Comparison of ENCODE assay signal across 8 cellular contexts in the genomic region with DNA sequence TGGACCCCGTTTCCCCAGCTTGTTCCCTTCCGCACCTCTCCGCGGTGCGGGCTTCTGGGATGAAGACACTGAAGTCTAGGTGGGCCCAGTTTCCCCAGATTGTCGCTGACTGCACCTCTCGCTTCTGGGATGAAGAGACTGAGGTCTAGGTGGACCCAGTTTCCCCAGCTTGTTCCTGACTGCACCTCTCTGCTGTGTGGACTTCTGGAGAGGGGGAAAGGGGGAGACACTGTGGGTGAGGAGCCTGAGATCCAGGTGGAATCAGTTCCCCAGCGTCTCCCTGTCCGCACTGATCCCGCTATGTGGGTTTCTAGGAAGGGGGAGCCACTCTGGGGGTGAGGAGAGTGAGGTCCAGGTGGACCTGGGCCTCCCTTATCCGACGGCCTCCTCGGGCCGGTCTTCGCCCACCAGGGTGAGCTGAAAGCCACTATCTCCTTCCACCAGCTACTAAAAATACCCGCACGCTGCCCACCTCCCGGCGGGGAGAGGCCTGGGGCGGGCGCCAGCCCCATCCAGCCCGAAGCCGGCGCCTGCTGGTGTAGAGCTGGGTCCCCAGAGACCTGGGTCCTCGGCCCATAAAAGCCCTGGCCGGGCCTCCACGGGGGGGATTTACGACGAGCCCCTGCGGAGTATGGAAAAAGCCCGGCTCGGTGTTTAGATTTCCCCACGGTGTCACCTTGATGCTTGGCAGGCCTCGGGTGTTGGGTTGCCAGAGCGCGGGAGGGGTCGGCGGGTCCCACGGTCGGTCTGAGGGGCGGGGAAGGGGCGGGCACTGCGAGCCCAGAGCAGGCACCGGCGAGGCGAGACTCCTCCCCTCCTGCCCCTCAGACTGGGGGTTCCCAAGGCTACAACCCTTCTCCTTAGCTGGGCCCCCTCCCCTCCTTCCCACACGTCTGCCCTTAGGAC. TPM values are rescaled to one million over a fixed set of nuclear protein-coding genes. Genes with fewer than 3 reads are reported as not detected.
DNase-seq lines count a peak whose midpoint lies in the region; ATAC-seq and TF ChIP-seq lines count a peak whose summit lies in the region.

No MANE protein-coding gene starts in this region.

- H3K36me3 ChIP-seq in KMS-11 (ENCODE audit: insufficient read depth): no peaks in the 10 kb centered on the region
- H3K36me3 ChIP-seq in trophoblast cell (ENCODE audit: control insufficient read depth in 1 of 2, insufficient read depth in 2 of 2, low read length in 2 of 2): no peaks in the 10 kb centered on the region

- H3K14ac ChIP-seq in trophoblast cell (ENCODE audit: low read length): peak overlapping the region; percentile 89

- H2AK5ac ChIP-seq in trophoblast cell (ENCODE audit: low read length): peak overlapping the region; percentile 91

- H2BK120ac ChIP-seq in trophoblast cell (ENCODE audit: insufficient read depth, low read length, poor library complexity): peak overlapping the region; percentile 79

- H4K8ac ChIP-seq in trophoblast cell (ENCODE audit: low read depth, low read length): peak overlapping the region; percentile 86

- H3K4me1 ChIP-seq in KMS-11 (ENCODE audit: low read depth, poor library complexity, severe bottlenecking) (peaks cover 14% of the 10 kb centered on the region), trophoblast cell (ENCODE audit: control insufficient read depth in 1 of 2, insufficient read depth in 2 of 2, low read length in 2 of 2) (peaks cover 11 to 17% of the 10 kb centered on the region in 2 experiments)

- H3K27ac ChIP-seq in KMS-11: peak overlapping the region; percentile 67
- H3K27ac ChIP-seq in trophoblast cell (ENCODE audit: low read depth, low read length): peak overlapping the region; percentile 75
- H3K27ac ChIP-seq in caudate nucleus (ENCODE audit: low read depth, low read length): no peak overlapping the region

- H3K4me2 ChIP-seq in KMS-11 (peak overlapping the region; percentile 93), trophoblast cell (ENCODE audit: low read length) (peak overlapping the region; percentile 71)

- H3K4me3 ChIP-seq in KMS-11 (IDR thresholded peaks at IDR 0.05; ENCODE audit: insufficient read depth, low read depth, low read length): no peak overlapping the region
- H3K4me3 ChIP-seq in foreskin fibroblast (ENCODE audit: low read depth in 1 of 2, low read length in 2 of 2): peak overlapping the region; percentile 61 to 79
- peak overlapping the region; percentile 77 for H3K4me3 ChIP-seq in trophoblast cell (ENCODE audit: low read depth, low read length)

- H3K4ac ChIP-seq in trophoblast cell (ENCODE audit: low read depth, low read length): peak overlapping the region; percentile 56

- H2AFZ ChIP-seq in KMS-11 (ENCODE audit: low read depth) (peak overlapping the region; percentile 85), trophoblast cell (ENCODE audit: insufficient read depth, low read length, poor library complexity) (peak overlapping the region; percentile 81)

- H3K27me3 ChIP-seq in KMS-11 (ENCODE audit: insufficient read depth, low read depth) (no peaks in the 10 kb centered on the region), trophoblast cell (ENCODE audit: insufficient read depth, low read length) (no peaks in the 10 kb centered on the region)

- H3K23ac ChIP-seq in trophoblast cell (ENCODE audit: low read length): no peak overlapping the region

- no peaks in the 10 kb centered on the region for H4K20me1 ChIP-seq in KMS-11 (ENCODE audit: insufficient read depth)

- H3K18ac ChIP-seq in trophoblast cell (ENCODE audit: low read length): peak overlapping the region; percentile 89

- H3K79me2 ChIP-seq in KMS-11 (ENCODE audit: insufficient read depth, low read depth) (no peaks in the 10 kb centered on the region), trophoblast cell (ENCODE audit: control insufficient read depth, insufficient read depth, low read length, poor library complexity) (peaks cover 4% of the 10 kb centered on the region)

- WGBS in trophoblast cell (ENCODE audit: extremely low coverage, insufficient coverage, insufficient read length): no CpG with 5 or more reads among the region's 47 CpGs

- H2BK5ac ChIP-seq in trophoblast cell (ENCODE audit: low read depth, low read length, poor library complexity): peak overlapping the region; percentile 71

- no peak for ATAC-seq in HG03354 (IDR thresholded peaks at IDR 0.05; ENCODE audit: poor library complexity, severe bottlenecking, unreplicated experiment)

- H3K79me1 ChIP-seq in trophoblast cell (ENCODE audit: low read length): peaks cover 15% of the 10 kb centered on the region

- peak; percentile 79 for DNase-seq in COR-L47 (lab: John Stamatoyannopoulos, UW)
- peak; percentile 75 for DNase-seq in activated CD8-positive, alpha-beta memory T cell treated with anti-CD3 and anti-CD28 coated beads, Interleukin-2, amount 50 U/mL, for 48 hours
- peak in 1 of 2 donors; percentile 21 for DNase-seq in foreskin fibroblast
- no peak for DNase-seq in trophoblast cell
- no peak for DNase-seq in SIG-M5 (lab: John Stamatoyannopoulos, UW)
- no peak for DNase-seq in caudate nucleus (lab: John Stamatoyannopoulos, UW)

- peaks cover 1% of the 10 kb centered on the region for H3K9me3 ChIP-seq in trophoblast cell (ENCODE audit: insufficient read depth, low read depth, low read length)

- TF ChIP-seq CTCF in KMS-11 (conservative IDR thresholded peaks at IDR 0.05; ENCODE audit: low read depth, low read length) (no peak), foreskin fibroblast (IDR thresholded peaks at IDR 0.05; ENCODE audit: low read depth, low read length) (no peak)

- H3K9ac ChIP-seq in KMS-11 (peak overlapping the region; percentile 64), trophoblast cell (ENCODE audit: low read length) (peak overlapping the region; percentile 88)

- peak overlapping the region; percentile 91 for H4K91ac ChIP-seq in trophoblast cell (ENCODE audit: low read depth, low read length)

- H4K12ac ChIP-seq in trophoblast cell (ENCODE audit: low read depth, low read length): peak overlapping the region; percentile 87

- H2BK12ac ChIP-seq in trophoblast cell (ENCODE audit: low read length): peak overlapping the region; percentile 42

RNA-seq across cellular contexts. Expression of a gene that starts 10.6 kb away (rescaled TPM):
- 0.03 and 0.04 TPM in 2 replicates for polyA plus RNA-seq in trophoblast cell (2013)

RNA-seq across cellular contexts. Expression of a gene that starts 22.3 kb away (rescaled TPM):
- polyA plus RNA-seq in trophoblast cell (2013): 0.41 and 0.47 TPM in 2 replicates

RNA-seq across cellular contexts. Expression of a gene that starts 24.0 kb away (rescaled TPM):
- polyA plus RNA-seq in trophoblast cell (2013): 0.64 and 1.0 TPM in 2 replicates

RNA-seq across cellular contexts. Expression of a gene that starts 38.0 kb away (rescaled TPM):
- polyA plus RNA-seq in trophoblast cell (2013): 16.2 and 19.0 TPM in 2 replicates

RNA-seq across cellular contexts. Expression of a gene that starts 41.4 kb away (rescaled TPM):
- 0.04 TPM in 2 replicates for polyA plus RNA-seq in trophoblast cell (2013)

Comparison
In these comparisons a context has a peak if more than half of its experiments do, and no peak if none do; other contexts are left out.
1. DNase-seq: peak in COR-L47 (single experiment) and activated CD8-positive, alpha-beta memory T cell treated with anti-CD3 and anti-CD28 coated beads, Interleukin-2, amount 50 U/mL, for 48 hours (single experiment); none in trophoblast cell (0 of 2), SIG-M5 (single experiment) and caudate nucleus (0 of 61).